In the genomic region with DNA sequence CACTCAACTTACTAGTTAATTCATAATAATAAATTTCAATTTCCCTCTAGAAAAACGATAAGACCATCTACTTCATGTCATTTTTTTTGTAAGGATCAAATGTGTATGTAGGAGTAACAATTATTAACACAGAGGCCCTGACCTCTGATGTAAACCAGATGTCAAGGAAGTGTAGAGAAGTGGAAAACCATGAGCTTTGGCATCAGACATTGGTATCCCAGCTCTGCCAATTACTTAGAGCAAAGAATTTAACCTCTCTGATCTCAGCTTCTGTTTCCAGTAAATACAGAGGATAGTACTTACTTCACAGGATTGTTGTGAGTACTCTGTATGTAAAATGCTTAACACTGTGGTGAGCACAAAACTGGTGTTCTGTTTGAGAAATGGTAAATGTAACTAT, we compare ENCODE assay signal across 1 cellular context.
TF ChIP-seq lines count a peak whose summit lies in the region.

No MANE protein-coding gene starts in this region.

TF ChIP-seq in IMR-90, 13 proteins besides CTCF, POLR2A, EP300 and RAD21:
- TF ChIP-seq CHD1 (IDR thresholded peaks at IDR 0.05; ENCODE audit: low read depth, low read length) (no peak), FOS (IDR thresholded peaks at IDR 0.05; ENCODE audit: low read depth, low read length) (no peak), MAFK (IDR thresholded peaks at IDR 0.05; ENCODE audit: low read depth, low read length) (no peak), BHLHE40 (IDR thresholded peaks at IDR 0.05; ENCODE audit: low read depth, low read length) (no peak), MAZ (IDR thresholded peaks at IDR 0.05; ENCODE audit: borderline replicate concordance, low read depth, low read length) (no peak), RFX5 (IDR thresholded peaks at IDR 0.05; ENCODE audit: low read depth, low read length) (no peak), SMC3 (IDR thresholded peaks at IDR 0.05; ENCODE audit: low read depth, low read length) (no peak), MXI1 (IDR thresholded peaks at IDR 0.05; ENCODE audit: borderline replicate concordance, low read depth, low read length) (no peak), NFE2L2 (IDR thresholded peaks at IDR 0.05; ENCODE audit: low read depth, low read length) (no peak), RCOR1 (IDR thresholded peaks at IDR 0.05; ENCODE audit: insufficient replicate concordance, low read length) (no peak), CEBPB (IDR thresholded peaks at IDR 0.05; ENCODE audit: low read depth, low read length) (no peak)
- TF ChIP-seq, protein P1, sequence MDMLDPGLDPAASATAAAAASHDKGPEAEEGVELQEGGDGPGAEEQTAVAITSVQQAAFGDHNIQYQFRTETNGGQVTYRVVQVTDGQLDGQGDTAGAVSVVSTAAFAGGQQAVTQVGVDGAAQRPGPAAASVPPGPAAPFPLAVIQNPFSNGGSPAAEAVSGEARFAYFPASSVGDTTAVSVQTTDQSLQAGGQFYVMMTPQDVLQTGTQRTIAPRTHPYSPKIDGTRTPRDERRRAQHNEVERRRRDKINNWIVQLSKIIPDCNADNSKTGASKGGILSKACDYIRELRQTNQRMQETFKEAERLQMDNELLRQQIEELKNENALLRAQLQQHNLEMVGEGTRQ (IDR thresholded peaks at IDR 0.05; ENCODE audit: low read depth, low read length) = no peak
- TF ChIP-seq, protein P2, sequence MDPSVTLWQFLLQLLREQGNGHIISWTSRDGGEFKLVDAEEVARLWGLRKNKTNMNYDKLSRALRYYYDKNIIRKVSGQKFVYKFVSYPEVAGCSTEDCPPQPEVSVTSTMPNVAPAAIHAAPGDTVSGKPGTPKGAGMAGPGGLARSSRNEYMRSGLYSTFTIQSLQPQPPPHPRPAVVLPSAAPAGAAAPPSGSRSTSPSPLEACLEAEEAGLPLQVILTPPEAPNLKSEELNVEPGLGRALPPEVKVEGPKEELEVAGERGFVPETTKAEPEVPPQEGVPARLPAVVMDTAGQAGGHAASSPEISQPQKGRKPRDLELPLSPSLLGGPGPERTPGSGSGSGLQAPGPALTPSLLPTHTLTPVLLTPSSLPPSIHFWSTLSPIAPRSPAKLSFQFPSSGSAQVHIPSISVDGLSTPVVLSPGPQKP (IDR thresholded peaks at IDR 0.05; ENCODE audit: borderline replicate concordance, low read depth, low read length) = no peak
